Comparison of ENCODE assay signal across 1 cellular context in genomic region chr1:183783342-183783741, GRCh38.
TF ChIP-seq lines count a peak whose summit lies in the region.

No MANE protein-coding gene starts in this region.

TF ChIP-seq in IMR-90, 13 proteins besides CTCF, POLR2A, EP300 and RAD21:
- TF ChIP-seq CEBPB (IDR thresholded peaks at IDR 0.05; ENCODE audit: low read depth, low read length) (peak; percentile 29; the same call in 1 of the 2 replicates), ELK1 (IDR thresholded peaks at IDR 0.05; ENCODE audit: borderline replicate concordance, low read depth, low read length) (no peak)
